19 cellular contexts compared by ENCODE assay signal in the genomic region with DNA sequence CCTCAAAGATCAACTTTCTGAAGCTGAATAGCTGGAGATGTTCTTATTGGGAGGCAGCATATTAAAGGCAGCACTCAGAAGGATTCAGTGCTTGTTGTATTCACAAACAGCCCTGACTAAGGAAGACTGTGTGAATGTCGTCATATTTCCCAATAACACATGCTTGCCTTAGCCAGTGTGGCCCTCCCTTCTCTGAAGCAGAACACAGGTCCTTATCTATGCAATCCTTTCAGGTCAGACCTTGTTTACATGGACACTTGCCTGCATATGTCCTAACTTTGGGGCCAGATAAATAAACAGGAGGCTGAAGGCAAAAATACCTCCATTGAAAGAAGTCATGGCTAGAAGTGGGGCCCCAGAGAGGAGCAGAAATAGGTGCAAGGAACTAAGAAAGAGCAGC.
DNase-seq lines count a peak whose midpoint lies in the region; ATAC-seq, FAIRE-seq and TF ChIP-seq lines count a peak whose summit lies in the region.
"Had no signal": no experiment of that assay in that cellular context is flagged by ENCODE, and none has a peak within 500 bp of the region (broad histone marks: within the 10 kb centered on the region; RNA-seq: fewer than 3 reads in every experiment).

No MANE protein-coding gene starts in this region.

- no peak overlapping the region for H2AK5ac ChIP-seq in IMR-90 (ENCODE audit: low read depth, low read length)

- H2BK20ac ChIP-seq in IMR-90 (ENCODE audit: low read depth, low read length): no peak overlapping the region

- H3K4me1 ChIP-seq in IMR-90 (ENCODE audit: control insufficient read depth, insufficient read depth, low read length): no peaks in the 10 kb centered on the region
- peaks cover 8% of the 10 kb centered on the region for H3K4me1 ChIP-seq in HepG2 (ENCODE audit: insufficient read depth, low read length)
- H3K4me1 ChIP-seq: right lobe of liver had no signal

- H4K8ac ChIP-seq in IMR-90 (ENCODE audit: low read depth in 2 of 2, low read length in 2 of 2): no peak overlapping the region

- no peak overlapping the region for H4K91ac ChIP-seq in IMR-90 (ENCODE audit: insufficient read depth, low read depth, low read length)

- no peak overlapping the region for H2BK5ac ChIP-seq in IMR-90 (ENCODE audit: low read depth, low read length, poor library complexity, severe bottlenecking)

- H4K5ac ChIP-seq in IMR-90 (ENCODE audit: low read depth, low read length): no peak overlapping the region

- H3K9ac ChIP-seq in IMR-90 (ENCODE audit: low read depth, low read length): no peak overlapping the region
- H3K9ac ChIP-seq in HepG2 (ENCODE audit: insufficient read depth, low read depth, low read length): no peak overlapping the region

- no peak overlapping the region for H2AFZ ChIP-seq in IMR-90 (replicated peaks; ENCODE audit: low read length, poor library complexity)
- H2AFZ ChIP-seq in HepG2 (ENCODE audit: low read length): no peak overlapping the region

- BruUV-seq in IMR-90 (replicated peaks; lab: Mats Ljungman, UMichigan): no TSS peak
- no TSS peak for BruUV-seq in HepG2 (replicated peaks; lab: Mats Ljungman, UMichigan)

- CTCF ChIA-PET in IMR-90 (lab: Yijun Ruan, JAX): interaction anchor here (1.5 kb wide), 1 partner anchor 11 kb away, joined by 3 read pairs; no protein-coding TSS in a partner anchor
- CTCF ChIA-PET in HepG2 (lab: Yijun Ruan, JAX; ENCODE audit: low intra/inter-chr PET ratio, low total read pairs): no interaction called here

- in situ Hi-C loops in IMR-90 (cut with MboI; ENCODE audit: low sequenced_read_pairs): loop anchor here (5.0 kb wide), 1 partner anchor 1848 kb away; a partner anchor contains a TSS
- in situ Hi-C loops in HepG2 (cut with HindIII; ENCODE audit: extremely low pct_ligation_motif_present, low pct_unique_long_range_greater_than_20kb): no loop called here

- H3K14ac ChIP-seq in IMR-90 (replicated peaks; ENCODE audit: low read depth, low read length): no peak overlapping the region

- DNase-seq in AG10803 (ENCODE audit: low read depth) (peak; percentile 52), IMR-90 (peak; percentile 73), epithelial cell of esophagus (ENCODE audit: low read depth) (peak; percentile 64), HepG2 (ENCODE audit: low spot score) (peak; percentile 35)
- no peak for DNase-seq in stimulated activated naive CD4-positive, alpha-beta T cell (lab: John Stamatoyannopoulos, UW)
- DNase-seq: activated CD4-positive, alpha-beta T cell treated with anti-CD3 and anti-CD28 coated beads for 36 hours; activated effector memory CD4-positive, alpha-beta T cell treated with anti-CD3 and anti-CD28 coated beads, Interleukin-2, amount 50 U/mL, for 16 hours; amygdala; cerebellar nuclear complex; endodermal cell; HCEC 1CT; NCI-H1417 treated with DMSO at 0.1 percent for 48 hours; NCI-H526 treated with DMSO at 0.1 percent for 48 hours; nucleus accumbens; right lobe of liver; stimulated activated naive CD8-positive, alpha-beta T cell treated with anti-CD3 and anti-CD28 coated beads, Interleukin-15, Interleukin-2, amounts not matched to agents 100 U/mL and 50 U/mL, for 24 hours had no signal

- no peaks in the 10 kb centered on the region for H3K36me3 ChIP-seq in IMR-90 (ENCODE audit: control insufficient read depth, insufficient read depth, low read length)
- H3K36me3 ChIP-seq in HepG2 (replicated peaks in 1 of 2; ENCODE audit: control insufficient read depth in 1 of 2, insufficient read depth in 2 of 2, low read length in 2 of 2): no peaks in the 10 kb centered on the region
- H3K36me3 ChIP-seq: right lobe of liver had no signal

- no peak overlapping the region for H2AK9ac ChIP-seq in IMR-90 (replicated peaks; ENCODE audit: low read depth, low read length, poor library complexity)

- POLR2A ChIA-PET in IMR-90 (lab: Charles Lee; ENCODE audit: unreplicated experiment) (no interaction called here), HepG2 (lab: Yijun Ruan, JAX) (no interaction called here)

- no peaks in the 10 kb centered on the region for H3K79me2 ChIP-seq in HepG2 (ENCODE audit: insufficient read depth, low read length)

- TF ChIP-seq POLR2A in IMR-90 (IDR thresholded peaks at IDR 0.05; ENCODE audit: low read depth, low read length) (no peak), HepG2 (IDR thresholded peaks at IDR 0.05; ENCODE audit: insufficient read depth in 1 of 2, low read depth in 2 of 2, low read length in 2 of 2) (no peak), GM18505 (IDR thresholded peaks at IDR 0.05; ENCODE audit: borderline replicate concordance, extremely low read depth, insufficient read depth, insufficient read length) (no peak)

- H3K79me1 ChIP-seq in IMR-90 (ENCODE audit: low read depth in 1 of 2, low read length in 2 of 2): no peaks in the 10 kb centered on the region

- intact Hi-C loops in IMR-90 (cut with micrococcal nuclease) (no loop called here), HepG2 (cut with micrococcal nuclease; ENCODE audit: unreplicated experiment) (no loop called here)

- H3K4me3 ChIP-seq in AG10803 (ENCODE audit: low read length): no peak overlapping the region
- no peak overlapping the region for H3K4me3 ChIP-seq in IMR-90 (ENCODE audit: insufficient read depth, low read depth, low read length)
- no peak overlapping the region for H3K4me3 ChIP-seq in epithelial cell of esophagus (ENCODE audit: low read length)
- H3K4me3 ChIP-seq in HepG2 (replicated peaks in 1 of 3; ENCODE audit: insufficient read depth in 1 of 3, low read depth in 2 of 3, low read length in 3 of 3): no peak overlapping the region
- H3K4me3 ChIP-seq: right lobe of liver had no signal

- TF ChIP-seq EP300 in HepG2 (IDR thresholded peaks at IDR 0.05; ENCODE audit: low read depth in 2 of 2, low read length in 2 of 2): no peak
- TF ChIP-seq EP300 in HepG2 (CRISPR knock-in tag; IDR thresholded peaks at IDR 0.05; ENCODE audit: borderline replicate concordance): no peak

- dilution Hi-C loops in IMR-90 (cut with HindIII; ENCODE audit: low sequenced_read_pairs, unreplicated experiment): no loop called here

- H3K18ac ChIP-seq in IMR-90 (ENCODE audit: low read depth, low read length): no peak overlapping the region

- H3K27me3 ChIP-seq in IMR-90 (ENCODE audit: control insufficient read depth, insufficient read depth, low read length) (no peaks in the 10 kb centered on the region), HepG2 (ENCODE audit: control insufficient read depth in 1 of 2, insufficient read depth in 2 of 2, low read length in 2 of 2) (peaks cover 0 to 24% of the 10 kb centered on the region in 2 experiments; a peak in 3 of 5 replicates)
- H3K27me3 ChIP-seq: right lobe of liver had no signal

- no peak overlapping the region for H3K23ac ChIP-seq in IMR-90 (ENCODE audit: low read depth, low read length)

- TF ChIP-seq CTCF in AG10803 (conservative IDR thresholded peaks at IDR 0.05; ENCODE audit: low read length): no peak
- TF ChIP-seq CTCF in IMR-90 (conservative IDR thresholded peaks at IDR 0.05; ENCODE audit: low read depth, low read length): no peak
- TF ChIP-seq CTCF in epithelial cell of esophagus (IDR thresholded peaks at IDR 0.05; ENCODE audit: insufficient read depth, low read depth, low read length, missing control alignments): no peak
- TF ChIP-seq CTCF in HepG2 (CRISPR knock-in tag; IDR thresholded peaks at IDR 0.05): no peak

- H2BK120ac ChIP-seq in IMR-90 (ENCODE audit: low read depth, low read length): no peak overlapping the region

- WGBS in IMR-90 (ENCODE audit: extremely low coverage in 2 of 2, insufficient read length in 1 of 2), 2 experiments: no CpG with 5 or more reads among the region's 1 CpG
- WGBS in HepG2 (ENCODE audit: low lambda C conversion rate): 0% methylated on average over 1 of the region's 1 CpG

- TF ChIP-seq RAD21 in IMR-90 (IDR thresholded peaks at IDR 0.05; ENCODE audit: low read length) (no peak), HepG2 (CRISPR knock-in tag; IDR thresholded peaks at IDR 0.05) (no peak)

- ATAC-seq in IMR-90 (ENCODE audit: low read depth) (peak; percentile 89), HepG2 (peak; percentile 71), GM21717 (IDR thresholded peaks at IDR 0.05; ENCODE audit: unreplicated experiment) (no peak), HG02884 (IDR thresholded peaks at IDR 0.05; ENCODE audit: unreplicated experiment) (no peak), GM18505 (IDR thresholded peaks at IDR 0.05; ENCODE audit: unreplicated experiment) (no peak)
- ATAC-seq: activated CD4-positive, alpha-beta T cell treated with anti-CD3 and anti-CD28 coated beads for 36 hours; stimulated activated naive CD8-positive, alpha-beta T cell treated with anti-CD3 and anti-CD28 coated beads, Interleukin-15, Interleukin-2, amounts not matched to agents 100 U/mL and 50 U/mL, for 24 hours had no signal

- FAIRE-seq in HepG2 (lab: Jason Lieb, UNC): no peak

- H3K9me3 ChIP-seq in IMR-90 (ENCODE audit: control insufficient read depth, insufficient read depth, low read length) (no peaks in the 10 kb centered on the region), HepG2 (ENCODE audit: low read length) (no peaks in the 10 kb centered on the region)
- H3K9me3 ChIP-seq: right lobe of liver had no signal

- no peak overlapping the region for H2BK15ac ChIP-seq in IMR-90 (ENCODE audit: low read depth, low read length)

- H3K9me1 ChIP-seq in IMR-90 (ENCODE audit: insufficient read depth, low read length): no peaks in the 10 kb centered on the region

- no peaks in the 10 kb centered on the region for H4K20me1 ChIP-seq in IMR-90 (ENCODE audit: insufficient read depth, low read length)
- H4K20me1 ChIP-seq in HepG2 (ENCODE audit: insufficient read depth, low read length): no peaks in the 10 kb centered on the region

- no peak overlapping the region for H3K27ac ChIP-seq in IMR-90 (ENCODE audit: insufficient read depth, low read length)
- no peak overlapping the region for H3K27ac ChIP-seq in HepG2 (ENCODE audit: extremely low read length, insufficient read depth, low read length)
- H3K27ac ChIP-seq: right lobe of liver had no signal

- no peak overlapping the region for H3K56ac ChIP-seq in IMR-90 (ENCODE audit: extremely low read depth, insufficient read depth, low read length)

- no peak overlapping the region for H3K4ac ChIP-seq in IMR-90 (ENCODE audit: low read depth, low read length)

- peak overlapping the region; percentile 61; the same call in 1 of the 2 replicates for H3K4me2 ChIP-seq in IMR-90 (ENCODE audit: low read depth, low read length)
- no peak overlapping the region for H3K4me2 ChIP-seq in HepG2 (ENCODE audit: low read depth, low read length)

TF ChIP-seq in IMR-90, 13 proteins besides CTCF, POLR2A, EP300 and RAD21 (continues in another document):
- TF ChIP-seq NFE2L2 (IDR thresholded peaks at IDR 0.05; ENCODE audit: low read depth, low read length) (no peak), BHLHE40 (IDR thresholded peaks at IDR 0.05; ENCODE audit: low read depth, low read length) (no peak), CHD1 (IDR thresholded peaks at IDR 0.05; ENCODE audit: low read depth, low read length) (no peak), SMC3 (IDR thresholded peaks at IDR 0.05; ENCODE audit: low read depth, low read length) (no peak)

Comparison
In these comparisons a context has a peak if more than half of its experiments do, and no peak if none do; other contexts are left out.
1. DNase-seq: peak in AG10803 (single experiment), IMR-90 (single experiment), epithelial cell of esophagus (single experiment) and HepG2 (single experiment); none in stimulated activated naive CD4-positive, alpha-beta T cell (0 of 6).
2. ATAC-seq: peak in IMR-90 (single experiment) and HepG2 (single experiment); none in GM21717 (single experiment), HG02884 (single experiment) and GM18505 (single experiment).